Comparison of ENCODE assay signal across 21 cellular contexts in the genomic region with DNA sequence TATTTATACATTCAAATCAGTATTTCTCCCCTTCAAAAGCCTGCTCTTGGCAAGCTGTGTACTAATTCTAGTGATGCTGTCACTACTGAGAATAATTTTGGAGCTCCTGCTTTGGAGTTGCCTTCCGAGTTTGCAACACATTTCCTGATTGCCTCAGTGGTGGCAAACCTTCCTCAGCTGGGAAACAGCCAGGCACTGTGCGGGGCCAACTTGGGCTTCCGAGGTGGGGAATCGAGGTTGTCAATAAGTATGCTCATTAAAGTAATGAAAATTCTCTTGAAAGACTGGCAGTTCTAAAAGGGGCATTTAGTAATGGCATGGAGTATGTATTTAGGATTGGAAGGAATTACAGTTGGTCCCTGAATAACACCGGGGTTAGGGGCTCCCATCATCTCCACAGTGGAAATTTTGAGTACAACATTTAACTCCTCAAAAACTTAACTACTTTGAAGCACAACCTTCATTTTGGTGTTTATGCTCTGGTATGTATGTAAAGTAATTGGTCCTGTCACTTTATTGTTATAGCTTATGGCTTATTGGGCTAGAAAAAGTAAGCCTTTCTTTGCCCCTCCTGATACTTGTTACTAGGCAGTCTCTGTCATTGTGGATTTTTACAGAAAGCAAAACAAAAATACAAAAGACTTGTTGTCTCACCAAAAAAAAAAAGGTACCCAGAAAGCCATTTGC. TPM values are rescaled to one million over a fixed set of nuclear protein-coding genes. Genes with fewer than 3 reads are reported as not detected.
DNase-seq lines count a peak whose midpoint lies in the region; ATAC-seq lines count a peak whose summit lies in the region.
"Had no signal": no experiment of that assay in that cellular context is flagged by ENCODE, and none has a peak within 500 bp of the region (broad histone marks: within the 10 kb centered on the region; RNA-seq: fewer than 3 reads in every experiment).

No MANE protein-coding gene starts in this region.

- H3K27me3 Mint-ChIP-seq in activated CD4-positive, alpha-beta T cell treated with anti-CD3 and anti-CD28 coated beads for 36 hours = no peaks in the 10 kb centered on the region
- H3K27me3 Mint-ChIP-seq in T-helper 17 cell = no peaks in the 10 kb centered on the region

- peaks cover 30% of the 10 kb centered on the region for H3K36me3 Mint-ChIP-seq in activated CD4-positive, alpha-beta T cell treated with anti-CD3 and anti-CD28 coated beads for 36 hours (ENCODE audit: low read depth)
- H3K36me3 Mint-ChIP-seq in T-helper 17 cell (ENCODE audit: low read depth) = peaks cover 7% of the 10 kb centered on the region

- no peak overlapping the region for H3K4me3 ChIP-seq in HAP-1

- in situ Hi-C loops in HAP-1 (cut with MboI; ENCODE audit: low sequenced_read_pairs) = no loop called here

- 0 out of 2 replicates have a peak, but pooled peaks cover 3% of the 10 kb centered on the region for H3K4me1 ChIP-seq in HAP-1
- H3K4me1 ChIP-seq: parathyroid adenoma had no signal

- no peaks in the 10 kb centered on the region for H3K9me3 Mint-ChIP-seq in activated CD4-positive, alpha-beta T cell treated with anti-CD3 and anti-CD28 coated beads for 36 hours (ENCODE audit: low read depth)
- H3K9me3 Mint-ChIP-seq: CD14-positive monocyte, mesothelial cell of epicardium had no signal

- H3K9me3 ChIP-seq in T-helper 17 cell (ENCODE audit: control insufficient read depth, low read length, poor library complexity, severe bottlenecking) = no peaks in the 10 kb centered on the region
- no peaks in the 10 kb centered on the region for H3K9me3 ChIP-seq in HAP-1

- intact Hi-C loops in activated CD4-positive, alpha-beta T cell treated with anti-CD3 and anti-CD28 coated beads for 36 hours (cut with DNase I, micrococcal nuclease) = loop anchor here (5.0 to 10.0 kb wide), 2 partner anchors 57 to 1430 kb away; a partner anchor contains a TSS

- no peak for ATAC-seq in activated CD4-positive, alpha-beta T cell treated with anti-CD3 and anti-CD28 coated beads for 36 hours
- ATAC-seq in T-helper 17 cell = no peak
- ATAC-seq in HG03520 (IDR thresholded peaks at IDR 0.05; ENCODE audit: unreplicated experiment) = no peak
- ATAC-seq in HG03432 (IDR thresholded peaks at IDR 0.05; ENCODE audit: unreplicated experiment) = no peak
- ATAC-seq: PC-3 had no signal

- H3K27ac Mint-ChIP-seq in activated CD4-positive, alpha-beta T cell treated with anti-CD3 and anti-CD28 coated beads for 36 hours = no peak overlapping the region
- H3K27ac Mint-ChIP-seq in T-helper 17 cell = peak overlapping the region; percentile 99
- H3K27ac Mint-ChIP-seq: CD14-positive monocyte, mesothelial cell of epicardium had no signal

- H3K27me3 ChIP-seq in HAP-1 (ENCODE audit: low read depth) = no peaks in the 10 kb centered on the region

- no peak for DNase-seq in activated CD4-positive, alpha-beta T cell treated with anti-CD3 and anti-CD28 coated beads for 36 hours
- DNase-seq in activated CD4-positive, alpha-beta T cell treated with anti-CD3 and anti-CD28 coated beads, Interleukin-2, amount 50 U/mL, for 48 hours = no peak
- DNase-seq in T-helper 17 cell (no peak), pons (ENCODE audit: low spot score) (peak; percentile 75), HAP-1 (ENCODE audit: low spot score in 2 of 2) (no peak)
- DNase-seq: activated CD8-positive, alpha-beta memory T cell treated with anti-CD3 and anti-CD28 coated beads, Interleukin-2, amount 50 U/mL, for 4 hours; amniotic stem cell; cortex of kidney; erythroblast; NCI-H1436 treated with DMSO at 0.1 percent for 48 hours; PC-3; stimulated activated CD4-positive, alpha-beta T cell treated with anti-CD3 and anti-CD28 coated beads, Interleukin-12 subunit alpha, Interleukin-12 subunit beta, amount 100 ng/mL, for 4 hours had no signal

- CTCF ChIA-PET in activated CD4-positive, alpha-beta T cell treated with anti-CD3 and anti-CD28 coated beads for 36 hours (lab: Charles Lee) = interaction anchor here (0.5 to 3.5 kb wide), 7 partner anchors 8 to 984 kb away, joined by 3 to 18 read pairs (median 3); no protein-coding TSS in a partner anchor

- POLR2A ChIA-PET in activated CD4-positive, alpha-beta T cell treated with anti-CD3 and anti-CD28 coated beads for 36 hours (lab: Charles Lee) = no interaction called here

- peak overlapping the region; percentile 20 for H3K4me3 Mint-ChIP-seq in activated CD4-positive, alpha-beta T cell treated with anti-CD3 and anti-CD28 coated beads for 36 hours
- H3K4me3 Mint-ChIP-seq in T-helper 17 cell = peak overlapping the region; percentile 99

- H3K36me3 ChIP-seq in HAP-1 (replicated peaks) = no peaks in the 10 kb centered on the region

- H3K4me1 Mint-ChIP-seq in activated CD4-positive, alpha-beta T cell treated with anti-CD3 and anti-CD28 coated beads for 36 hours = peaks cover 63% of the 10 kb centered on the region
- peaks cover 42% of the 10 kb centered on the region for H3K4me1 Mint-ChIP-seq in T-helper 17 cell

- H3K27ac ChIP-seq in cingulate gyrus (ENCODE audit: low read depth, low read length) = peak overlapping the region; percentile 94
- H3K27ac ChIP-seq: 22Rv1, HL-60, KMS-11, parathyroid adenoma had no signal

RNA-seq across cellular contexts. Expression of a gene that starts 2.7 kb away (rescaled TPM):
- total RNA-seq in activated CD4-positive, alpha-beta T cell treated with anti-CD3 and anti-CD28 coated beads for 36 hours = 1 to 10 TPM; 9.0 to 9.1 TPM
- total RNA-seq in T-helper 17 cell = 1 to 10 TPM; 3.6 to 7.7 TPM

RNA-seq across cellular contexts. Expression of a gene that starts 55.5 kb away (rescaled TPM):
- 1 to 10 TPM; 2.2 to 3.6 TPM for total RNA-seq in activated CD4-positive, alpha-beta T cell treated with anti-CD3 and anti-CD28 coated beads for 36 hours
- total RNA-seq in T-helper 17 cell = 1 to 10 TPM; 5.3 to 7.5 TPM
